Comparison of ENCODE assay signal across 17 cellular contexts in genomic region chr3:58857423-58857822, GRCh38.
"Had no signal": no experiment of that assay in that cellular context is flagged by ENCODE, and none has a peak within 500 bp of the region (broad histone marks: within the 10 kb centered on the region; RNA-seq: fewer than 3 reads in every experiment).

No MANE protein-coding gene starts in this region.

- H3K27me3 ChIP-seq: breast epithelium, gastroesophageal sphincter, suprapubic skin had no signal

- H3K27ac Mint-ChIP-seq: activated T-helper 1 cell treated with anti-CD3 and anti-CD28 coated beads, Interleukin-12 subunit alpha, Interleukin-12 subunit beta, Interleukin-2, Interleukin-4 antibody, amounts not matched to agents 30 ng/mL and 10 ng/mL and 1 ng/mL, durations not matched to agents 14 hours and 24 hours and 36 hours; naive thymus-derived CD4-positive, alpha-beta T cell; stimulated activated naive CD8-positive, alpha-beta T cell treated with anti-CD3 and anti-CD28 coated beads, Interleukin-15, Interleukin-2, amounts not matched to agents 100 ng/mL and 50 ng/mL, for 24 hours; type B pancreatic cell had no signal

- H3K27me3 Mint-ChIP-seq: type B pancreatic cell had no signal

- H3K4me1 ChIP-seq: breast epithelium, gastroesophageal sphincter, parathyroid adenoma, suprapubic skin had no signal

- H3K36me3 Mint-ChIP-seq: naive thymus-derived CD4-positive, alpha-beta T cell; type B pancreatic cell had no signal

- H3K4me1 Mint-ChIP-seq: naive thymus-derived CD4-positive, alpha-beta T cell had no signal

- H3K9me3 ChIP-seq: breast epithelium, gastroesophageal sphincter, suprapubic skin had no signal

- DNase-seq: activated naive CD4-positive, alpha-beta T cell; aorta; dermis blood vessel endothelial cell; mammary epithelial cell; naive thymus-derived CD4-positive, alpha-beta T cell; stimulated activated CD4-positive, alpha-beta T cell treated with anti-CD3 and anti-CD28 coated beads, Interleukin-4, amount 100 ng/mL, for 4 hours; stimulated activated CD8-positive, alpha-beta memory T cell treated with anti-CD3 and anti-CD28 coated beads, Interleukin-4, amount 100 ng/mL, for 48 hours; T-helper 9 cell had no signal

- H3K4me3 Mint-ChIP-seq: activated T-helper 1 cell treated with anti-CD3 and anti-CD28 coated beads, Interleukin-12 subunit alpha, Interleukin-12 subunit beta, Interleukin-2, Interleukin-4 antibody, amounts not matched to agents 30 ng/mL and 10 ng/mL and 1 ng/mL, durations not matched to agents 14 hours and 24 hours and 36 hours; naive thymus-derived CD4-positive, alpha-beta T cell; stimulated activated naive CD8-positive, alpha-beta T cell treated with anti-CD3 and anti-CD28 coated beads, Interleukin-15, Interleukin-2, amounts not matched to agents 100 ng/mL and 50 ng/mL, for 24 hours; type B pancreatic cell had no signal

- H3K4me3 ChIP-seq: breast epithelium, gastroesophageal sphincter, skin epidermis, suprapubic skin had no signal

- H3K36me3 ChIP-seq: breast epithelium, gastroesophageal sphincter, suprapubic skin had no signal

- H3K9ac ChIP-seq: parathyroid adenoma had no signal

- ATAC-seq: gastroesophageal sphincter; naive thymus-derived CD4-positive, alpha-beta T cell had no signal

- H3K9me3 Mint-ChIP-seq: activated T-helper 1 cell treated with anti-CD3 and anti-CD28 coated beads, Interleukin-12 subunit alpha, Interleukin-12 subunit beta, Interleukin-2, Interleukin-4 antibody, amounts not matched to agents 30 ng/mL and 10 ng/mL and 1 ng/mL, durations not matched to agents 14 hours and 24 hours and 36 hours; stimulated activated naive CD8-positive, alpha-beta T cell treated with anti-CD3 and anti-CD28 coated beads, Interleukin-15, Interleukin-2, amounts not matched to agents 100 ng/mL and 50 ng/mL, for 24 hours; type B pancreatic cell had no signal

- H3K27ac ChIP-seq: breast epithelium, epithelial cell of prostate, gastroesophageal sphincter, parathyroid adenoma, skin epidermis, suprapubic skin had no signal
